ENCODE assay signal across 8 cellular contexts in genomic region chrX:130166503-130166777, GRCh38. TPM values are rescaled to one million over a fixed set of nuclear protein-coding genes. Genes with fewer than 3 reads are reported as not detected.
DNase-seq lines count a peak whose midpoint lies in the region; ATAC-seq and TF ChIP-seq lines count a peak whose summit lies in the region.

No MANE protein-coding gene starts in this region.

- TF ChIP-seq POLR2A in breast epithelium (IDR thresholded peaks at IDR 0.05), result no peak
- TF ChIP-seq POLR2A in uterus (IDR thresholded peaks at IDR 0.05), result no peak

- intact Hi-C loops in heart right ventricle (cut with DNase I), result loop anchor here in 2 of 10 donors (5.0 kb wide), 2 partner anchors 39 to 84 kb away; no protein-coding TSS in a partner anchor
- intact Hi-C loops in Right ventricle myocardium inferior (cut with DNase I), result no loop called here
- intact Hi-C loops in breast epithelium (cut with DNase I; ENCODE audit: low total_unique reads), result no loop called here
- intact Hi-C loops in uterus (cut with DNase I; ENCODE audit: low total_unique reads), result no loop called here

- H3K9me3 ChIP-seq in heart right ventricle (no peaks in the 10 kb centered on the region), breast epithelium (no peaks in the 10 kb centered on the region), mesodermal cell (ENCODE audit: control insufficient read depth, low read length) (no peaks in the 10 kb centered on the region), uterus (no peaks in the 10 kb centered on the region)

- peak overlapping the region; percentile 26 to 94 (median 90) for H3K27ac ChIP-seq in heart right ventricle
- H3K27ac ChIP-seq in breast epithelium, result peak overlapping the region; percentile 82 to 89
- H3K27ac ChIP-seq in mesodermal cell (ENCODE audit: low read depth, low read length, severe bottlenecking), result peak overlapping the region; percentile 90
- H3K27ac ChIP-seq in uterus, result peak overlapping the region; percentile 85 to 90

- H3K36me3 ChIP-seq in heart right ventricle (no peaks in the 10 kb centered on the region), breast epithelium (no peaks in the 10 kb centered on the region), mesodermal cell (ENCODE audit: control insufficient read depth, insufficient read depth, low read length) (no peaks in the 10 kb centered on the region), uterus (no peaks in the 10 kb centered on the region)

- ATAC-seq in heart right ventricle, result peak in 3 of 8 donors; percentile 1 to 6 (median 6)
- no peak for ATAC-seq in Right ventricle myocardium inferior
- no peak for ATAC-seq in left lobe of liver
- no peak for ATAC-seq in HG02840 (IDR thresholded peaks at IDR 0.05; ENCODE audit: low FRiP score, unreplicated experiment)
- ATAC-seq in HG03432 (IDR thresholded peaks at IDR 0.05; ENCODE audit: unreplicated experiment), result no peak

- H3K4me3 ChIP-seq in heart right ventricle, result peak overlapping the region; percentile 44 to 80 (median 71)
- H3K4me3 ChIP-seq in breast epithelium, result peak overlapping the region; percentile 50 to 66 (median 57)
- H3K4me3 ChIP-seq in mesodermal cell (ENCODE audit: extremely low read depth, insufficient read depth, low read length, poor library complexity, severe bottlenecking), result peak overlapping the region; percentile 57
- peak overlapping the region; percentile 29 to 46 for H3K4me3 ChIP-seq in uterus

- no peaks in the 10 kb centered on the region for H3K27me3 ChIP-seq in heart right ventricle
- H3K27me3 ChIP-seq in breast epithelium, result peaks cover 0 to 15% of the 10 kb centered on the region in 2 donors
- H3K27me3 ChIP-seq in uterus, result no peaks in the 10 kb centered on the region

- H3K4me1 ChIP-seq in heart right ventricle (peaks cover 0 to 38% (median 8%) of the 10 kb centered on the region in 9 donors), breast epithelium (no peaks in the 10 kb centered on the region), mesodermal cell (ENCODE audit: control insufficient read depth, insufficient read depth, low read length, poor library complexity, severe bottlenecking) (no peaks in the 10 kb centered on the region), uterus (no peaks in the 10 kb centered on the region)

- WGBS in heart right ventricle, 2 donors, result 0% methylated on average over 4 of the region's 4 CpGs
- no CpG with 5 or more reads among the region's 4 CpGs for WGBS in mesodermal cell (ENCODE audit: insufficient coverage in 2 of 2), 2 experiments

- DNase-seq in heart right ventricle (no peak), Right ventricle myocardium inferior (ENCODE audit: missing footprints) (no peak), breast epithelium (ENCODE audit: low spot score in 2 of 2) (no peak), uterus (no peak), left lobe of liver (ENCODE audit: low spot score) (no peak)

- TF ChIP-seq CTCF in heart right ventricle (IDR thresholded peaks at IDR 0.05) (no peak), breast epithelium (IDR thresholded peaks at IDR 0.05) (no peak), uterus (IDR thresholded peaks at IDR 0.05) (no peak)

RNA-seq across cellular contexts. Expression of gene AIFM1, which starts 0.8 kb away (rescaled TPM):
- total RNA-seq in heart right ventricle (100 to 1,000 TPM in 9 of 10 donors, 10 to 100 TPM in 1; 93.8 to 165 (median 142) TPM), Right ventricle myocardium inferior (132 TPM), breast epithelium (10 to 100 TPM; 13.5 to 24.6 (median 16.6) TPM), uterus (10 to 100 TPM in 3 of 4 donors, 1 to 10 TPM in 1; 7.7 to 21.2 (median 19.1) TPM), left lobe of liver (89.5 TPM)
- 100 to 1,000 TPM in 1 of 2 donors, 10 to 100 TPM in 1; 99.4 to 114 TPM for polyA plus RNA-seq in heart right ventricle
- 39.8 TPM for polyA plus RNA-seq in mesodermal cell (2013, experiment 1 of 2)
- polyA plus RNA-seq in mesodermal cell (2013, experiment 2 of 2), result 36.7 TPM

RNA-seq across cellular contexts. Expression of gene RAB33A, which starts 5.3 kb away (rescaled TPM):
- total RNA-seq in heart right ventricle, result 1 to 10 TPM in 8 of 10 donors, under 1 TPM in 2; 0.32 to 4.6 (median 1.6) TPM
- 1 to 10 TPM in 1 of 2 donors, under 1 TPM in 1; 0.22 to 3.6 TPM for polyA plus RNA-seq in heart right ventricle
- total RNA-seq in Right ventricle myocardium inferior, result 0.32 TPM
- 1 to 10 TPM in 2 of 3 donors, under 1 TPM in 1; 0.73 to 2.6 (median 1.6) TPM for total RNA-seq in breast epithelium
- 7.4 TPM for polyA plus RNA-seq in mesodermal cell (2013, experiment 1 of 2)
- polyA plus RNA-seq in mesodermal cell (2013, experiment 2 of 2), result 5.3 TPM
- 1 to 10 TPM in 3 of 4 donors, not detected in 1; 1.5 to 3.0 (median 1.8) TPM for total RNA-seq in uterus
- total RNA-seq in left lobe of liver, result 0.15 TPM

RNA-seq across cellular contexts. Expression of gene ELF4, which starts 56.1 kb away (rescaled TPM):
- total RNA-seq in heart right ventricle (1 to 10 TPM; 1.8 to 8.6 (median 2.7) TPM), Right ventricle myocardium inferior (2.8 TPM), breast epithelium (10 to 100 TPM in 1 of 3 donors, 1 to 10 TPM in 2; 5.3 to 10.7 (median 9.2) TPM), uterus (10 to 100 TPM in 2 of 4 donors, 1 to 10 TPM in 2; 4.6 to 22.3 (median 11.8) TPM), left lobe of liver (1.4 TPM)
- 1 to 10 TPM; 1.8 to 4.1 TPM for polyA plus RNA-seq in heart right ventricle
- 13.0 TPM for polyA plus RNA-seq in mesodermal cell (2013, experiment 1 of 2)
- 10.7 TPM for polyA plus RNA-seq in mesodermal cell (2013, experiment 2 of 2)
